23 cellular contexts compared by ENCODE assay signal in the genomic region with DNA sequence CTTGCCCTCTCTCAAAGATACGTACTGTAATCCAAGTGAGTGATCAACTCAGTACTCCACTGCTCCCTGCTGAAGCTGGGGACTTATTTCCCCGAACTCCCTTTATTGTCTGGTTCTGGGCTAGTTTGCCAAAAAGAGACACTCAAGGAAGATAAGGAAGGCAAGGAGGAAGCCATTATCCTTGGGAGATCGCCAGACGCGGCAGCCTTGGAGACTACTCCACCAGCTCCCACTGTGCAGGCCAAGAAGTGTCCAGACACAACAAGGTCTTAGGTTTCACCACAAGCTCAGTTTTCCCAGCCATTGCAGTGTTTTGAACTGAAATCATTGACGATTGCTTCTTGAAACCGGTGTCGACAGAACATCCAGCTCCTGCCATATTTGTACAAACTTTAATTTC.
"Had no signal": no experiment of that assay in that cellular context is flagged by ENCODE, and none has a peak within 500 bp of the region (broad histone marks: within the 10 kb centered on the region; RNA-seq: fewer than 3 reads in every experiment).

No MANE protein-coding gene starts in this region.

- H3K36me3 ChIP-seq: cardiac muscle cell, heart right ventricle, left lung, lower lobe of right lung, neural progenitor cell, right lobe of liver, thoracic aorta, WERI-Rb-1 had no signal

- H3K27me3 ChIP-seq: cardiac muscle cell, foreskin keratinocyte, heart right ventricle, left lung, neural progenitor cell, right lobe of liver had no signal

- ATAC-seq: activated CD8-positive, alpha-beta T cell treated with anti-CD3 and anti-CD28 coated beads for 36 hours; activated naive CD8-positive, alpha-beta T cell treated with anti-CD3 and anti-CD28 coated beads, Interleukin-2, amount 50 U/mL, for 24 hours; foreskin keratinocyte; heart right ventricle; left lung; lower lobe of right lung; natural killer cell; right lobe of liver; stimulated activated effector memory CD8-positive, alpha-beta T cell treated with anti-CD3 and anti-CD28 coated beads, Interleukin-12 subunit alpha, Interleukin-12 subunit beta, amount 100 ng/mL, for 72 hours; T-helper 17 cell had no signal

- H3K4me3 ChIP-seq: cardiac muscle cell, heart right ventricle, left lung, lower lobe of right lung, neural progenitor cell, right lobe of liver, skin epidermis, thoracic aorta had no signal

- H3K27ac ChIP-seq: cardiac muscle cell, foreskin keratinocyte, heart right ventricle, left lung, lower lobe of right lung, neural progenitor cell, right lobe of liver, skin epidermis, thoracic aorta, WERI-Rb-1 had no signal

- DNase-seq: activated CD4-positive, alpha-beta T cell treated with anti-CD3 and anti-CD28 coated beads, Interleukin-2, amount 10 ng/mL, durations not matched to agents 7 days and 5 days; activated CD4-positive, CD25-positive, alpha-beta regulatory T cell treated with anti-CD3 and anti-CD28 coated beads, Interleukin-2, amount 50 U/mL, for 72 hours; activated CD8-positive, alpha-beta T cell treated with anti-CD3 and anti-CD28 coated beads for 36 hours; activated naive CD8-positive, alpha-beta T cell treated with anti-CD3 and anti-CD28 coated beads, Interleukin-2, amount 50 U/mL, for 24 hours; activated T-cell treated with anti-CD3 and anti-CD28 coated beads, Interleukin-2, amount 50 U/mL, for 48 hours; amygdala; heart right ventricle; lower lobe of right lung; mesenchymal stem cell; natural killer cell; right lobe of liver; stimulated activated CD4-positive, alpha-beta T cell treated with anti-CD3 and anti-CD28 coated beads, Interleukin-4, amount 100 ng/mL, for 24 hours; T-helper 17 cell; T1000; trophoblast cell; WERI-Rb-1 had no signal
